Comparison of ENCODE assay signal across 1 cellular context in genomic region chr2:19009510-19009909, GRCh38.
TF ChIP-seq lines count a peak whose summit lies in the region.

No MANE protein-coding gene starts in this region.

TF ChIP-seq in HEK293, 187 proteins besides CTCF, POLR2A, EP300 and RAD21 (continued from another document):
- TF ChIP-seq ZNF10 (tag by site-specific recombination; IDR thresholded peaks at IDR 0.05) (0 out of 2 replicates have a peak, but pooled peaks have one; percentile 44), ZNF704 (tag by site-specific recombination; IDR thresholded peaks at IDR 0.05) (no peak), ZSCAN4 (tag by site-specific recombination; IDR thresholded peaks at IDR 0.05) (no peak), ZBTB20 (tag by site-specific recombination; IDR thresholded peaks at IDR 0.05) (0 out of 2 replicates have a peak, but pooled peaks have one; percentile 20), ZEB2 (tag by site-specific recombination; IDR thresholded peaks at IDR 0.05) (no peak), ZNF239 (tag by site-specific recombination; IDR thresholded peaks at IDR 0.05) (no peak), ZNF513 (tag by site-specific recombination; IDR thresholded peaks at IDR 0.05) (peak; percentile 46; the same call in 1 of the 2 replicates), ZNF133 (tag by site-specific recombination; IDR thresholded peaks at IDR 0.05) (no peak), ZNF416 (tag by site-specific recombination; IDR thresholded peaks at IDR 0.05) (no peak), ZNF776 (tag by site-specific recombination; IDR thresholded peaks at IDR 0.05; ENCODE audit: borderline replicate concordance) (no peak), ZBTB44 (tag by site-specific recombination; IDR thresholded peaks at IDR 0.05) (no peak)
